Comparison of ENCODE assay signal across 17 cellular contexts in genomic region chr10:74179124-74179710, GRCh38. TPM values are rescaled to one million over a fixed set of nuclear protein-coding genes. Genes with fewer than 3 reads are reported as not detected.
DNase-seq lines count a peak whose midpoint lies in the region; ATAC-seq and TF ChIP-seq lines count a peak whose summit lies in the region.
"Had no signal": no experiment of that assay in that cellular context is flagged by ENCODE, and none has a peak within 500 bp of the region (broad histone marks: within the 10 kb centered on the region; RNA-seq: fewer than 3 reads in every experiment).

No MANE protein-coding gene starts in this region.

- H3K9me3 Mint-ChIP-seq in Calu3 (ENCODE audit: low read depth, unreplicated experiment) (no peaks in the 10 kb centered on the region), IgD-negative memory B cell (no peaks in the 10 kb centered on the region)
- no peaks in the 10 kb centered on the region for H3K9me3 Mint-ChIP-seq in activated CD8-positive, alpha-beta T cell treated with anti-CD3 and anti-CD28 coated beads for 36 hours
- no peaks in the 10 kb centered on the region for H3K9me3 Mint-ChIP-seq in natural killer cell treated with Interleukin-12 subunit alpha and Interleukin-12 subunit beta and Interleukin-15 and Interleukin-18, amount 100 ng/mL, for 72 hours

- H3K4me3 Mint-ChIP-seq in Calu3 (ENCODE audit: low read depth, unreplicated experiment) (no peak overlapping the region), IgD-negative memory B cell (peak overlapping the region in 3 of 4 donors; percentile 85 to 99 (median 96))
- H3K4me3 Mint-ChIP-seq in activated CD8-positive, alpha-beta T cell treated with anti-CD3 and anti-CD28 coated beads for 36 hours, result peak overlapping the region; percentile 27
- H3K4me3 Mint-ChIP-seq in natural killer cell treated with Interleukin-12 subunit alpha and Interleukin-12 subunit beta and Interleukin-15 and Interleukin-18, amount 100 ng/mL, for 72 hours, result peak overlapping the region; percentile 4

- H3K27ac ChIP-seq in lower lobe of right lung, result no peak overlapping the region
- H3K27ac ChIP-seq: heart right ventricle, HL-60, prostate gland had no signal

- peaks cover 22% of the 10 kb centered on the region for H3K4me1 ChIP-seq in lower lobe of right lung
- H3K4me1 ChIP-seq: prostate gland had no signal

- H3K27me3 ChIP-seq in lower lobe of right lung (ENCODE audit: low read depth), result no peaks in the 10 kb centered on the region
- H3K27me3 ChIP-seq: heart right ventricle had no signal

- no peak for DNase-seq in Calu3
- no peak for DNase-seq in activated CD8-positive, alpha-beta T cell treated with anti-CD3 and anti-CD28 coated beads for 36 hours
- no peak for DNase-seq in natural killer cell treated with Interleukin-12 subunit alpha and Interleukin-12 subunit beta and Interleukin-15 and Interleukin-18, amount 100 ng/mL, for 72 hours (ENCODE audit: low spot score)
- DNase-seq in NAMALWA (ENCODE audit: low spot score), result no peak
- no peak for DNase-seq in lower lobe of right lung
- no peak for DNase-seq in DMS79 treated with DMSO at 0.1 percent for 48 hours (lab: John Stamatoyannopoulos, UW)
- DNase-seq: aorta; effector memory CD4-positive, alpha-beta T cell; heart right ventricle; NCI-H1417; NCI-H526; stimulated activated CD4-positive, alpha-beta T cell treated with anti-CD3 and anti-CD28 coated beads, Interleukin-4, amount 100 ng/mL, for 24 hours; T-helper 1 cell had no signal

- no peaks in the 10 kb centered on the region for H3K36me3 ChIP-seq in lower lobe of right lung
- H3K36me3 ChIP-seq: heart right ventricle, prostate gland had no signal

- H3K4me1 Mint-ChIP-seq in Calu3 (ENCODE audit: low read depth, unreplicated experiment) (peaks cover 27% of the 10 kb centered on the region), IgD-negative memory B cell (peaks cover 32 to 42% (median 40%) of the 10 kb centered on the region in 3 donors)
- peaks cover 44% of the 10 kb centered on the region for H3K4me1 Mint-ChIP-seq in activated CD8-positive, alpha-beta T cell treated with anti-CD3 and anti-CD28 coated beads for 36 hours (ENCODE audit: low read depth)
- peaks cover 22 to 35% of the 10 kb centered on the region in 2 donors for H3K4me1 Mint-ChIP-seq in natural killer cell treated with Interleukin-12 subunit alpha and Interleukin-12 subunit beta and Interleukin-15 and Interleukin-18, amount 100 ng/mL, for 72 hours (ENCODE audit: low read depth in 2 of 2)

- no peaks in the 10 kb centered on the region for H3K27me3 Mint-ChIP-seq in Calu3 (ENCODE audit: unreplicated experiment)
- no peaks in the 10 kb centered on the region for H3K27me3 Mint-ChIP-seq in IgD-negative memory B cell
- no peaks in the 10 kb centered on the region for H3K27me3 Mint-ChIP-seq in activated CD8-positive, alpha-beta T cell treated with anti-CD3 and anti-CD28 coated beads for 36 hours
- no peaks in the 10 kb centered on the region for H3K27me3 Mint-ChIP-seq in natural killer cell treated with Interleukin-12 subunit alpha and Interleukin-12 subunit beta and Interleukin-15 and Interleukin-18, amount 100 ng/mL, for 72 hours

- POLR2A ChIA-PET in activated CD8-positive, alpha-beta T cell treated with anti-CD3 and anti-CD28 coated beads for 36 hours (lab: Charles Lee), result interaction anchor here (0.6 to 2.1 kb wide), 5 partner anchors 9 to 56 kb away, joined by 3 to 9 read pairs (median 3); partner anchors contain the start of genes ADK and AP3M1

- H3K27ac Mint-ChIP-seq in Calu3 (ENCODE audit: unreplicated experiment) (peak overlapping the region; percentile 18), IgD-negative memory B cell (peak overlapping the region in 2 of 3 donors; percentile 83 to 99)
- H3K27ac Mint-ChIP-seq in activated CD8-positive, alpha-beta T cell treated with anti-CD3 and anti-CD28 coated beads for 36 hours, result peak overlapping the region; percentile 59
- H3K27ac Mint-ChIP-seq in natural killer cell treated with Interleukin-12 subunit alpha and Interleukin-12 subunit beta and Interleukin-15 and Interleukin-18, amount 100 ng/mL, for 72 hours, result peak overlapping the region in 1 of 2 donors; percentile 3

- H3K9me3 ChIP-seq in lower lobe of right lung, result no peaks in the 10 kb centered on the region
- H3K9me3 ChIP-seq: heart right ventricle, prostate gland had no signal

- H3K4me3 ChIP-seq in lower lobe of right lung, result no peak overlapping the region
- H3K4me3 ChIP-seq: heart right ventricle, prostate gland had no signal

- CTCF ChIA-PET in Calu3 (lab: Charles Lee), result interaction anchor here (0.5 kb wide), 1 partner anchor 52 kb away, joined by 3 read pairs; no protein-coding TSS in a partner anchor
- CTCF ChIA-PET in activated CD8-positive, alpha-beta T cell treated with anti-CD3 and anti-CD28 coated beads for 36 hours (lab: Charles Lee), result interaction anchor here (0.8 kb wide), 1 partner anchor 23 kb away, joined by 3 read pairs; no protein-coding TSS in a partner anchor

- no TSS peak for BruUV-seq in Calu3 (replicated peaks; lab: Mats Ljungman, UMichigan)

- intact Hi-C loops in Calu3 (cut with micrococcal nuclease; ENCODE audit: unreplicated experiment), result loop anchor here (5.0 kb wide), 1 partner anchor 33 kb away; no protein-coding TSS in a partner anchor
- intact Hi-C loops in activated CD8-positive, alpha-beta T cell treated with anti-CD3 and anti-CD28 coated beads for 36 hours (cut with micrococcal nuclease), result loop anchor here (10.0 kb wide), 1 partner anchor 56 kb away; no protein-coding TSS in a partner anchor
- intact Hi-C loops in lower lobe of right lung (cut with DNase I), result no loop called here

- ATAC-seq in activated CD8-positive, alpha-beta T cell treated with anti-CD3 and anti-CD28 coated beads for 36 hours, result no peak
- ATAC-seq in natural killer cell treated with Interleukin-12 subunit alpha and Interleukin-12 subunit beta and Interleukin-15 and Interleukin-18, amount 100 ng/mL, for 72 hours, result no peak
- ATAC-seq in HG03108 (IDR thresholded peaks at IDR 0.05; ENCODE audit: unreplicated experiment) (no peak), lower lobe of right lung (no peak)
- ATAC-seq: heart right ventricle had no signal

- no peak for TF ChIP-seq CTCF in Calu3 (IDR thresholded peaks at IDR 0.05; ENCODE audit: unreplicated experiment)
- no peak for TF ChIP-seq CTCF in activated CD8-positive, alpha-beta T cell treated with anti-CD3 and anti-CD28 coated beads for 36 hours (IDR thresholded peaks at IDR 0.05)
- no peak for TF ChIP-seq CTCF in lower lobe of right lung (IDR thresholded peaks at IDR 0.05)

- H3K36me3 Mint-ChIP-seq in Calu3 (ENCODE audit: insufficient read depth, unreplicated experiment), result peaks cover 23% of the 10 kb centered on the region
- no peaks in the 10 kb centered on the region for H3K36me3 Mint-ChIP-seq in IgD-negative memory B cell
- peaks cover 9% of the 10 kb centered on the region for H3K36me3 Mint-ChIP-seq in activated CD8-positive, alpha-beta T cell treated with anti-CD3 and anti-CD28 coated beads for 36 hours (ENCODE audit: low read depth)
- no peaks in the 10 kb centered on the region for H3K36me3 Mint-ChIP-seq in natural killer cell treated with Interleukin-12 subunit alpha and Interleukin-12 subunit beta and Interleukin-15 and Interleukin-18, amount 100 ng/mL, for 72 hours

RNA-seq across cellular contexts. Expression of gene ADK, which starts 28.2 kb away (rescaled TPM):
- total RNA-seq in Calu3 (2022), result 62.5 and 66.6 TPM in 2 replicates
- 196 TPM for polyA plus RNA-seq in IgD-negative memory B cell
- 10 to 100 TPM; 56.9 to 57.5 TPM for total RNA-seq in activated CD8-positive, alpha-beta T cell treated with anti-CD3 and anti-CD28 coated beads for 36 hours
- total RNA-seq in natural killer cell treated with Interleukin-12 subunit alpha and Interleukin-12 subunit beta and Interleukin-15 and Interleukin-18, amount 100 ng/mL, for 72 hours, result 10 to 100 TPM; 18.9 to 49.5 TPM
- 40.2 TPM for total RNA-seq in lower lobe of right lung

RNA-seq across cellular contexts. Expression of gene AP3M1, which starts 28.6 kb away (rescaled TPM):
- total RNA-seq in Calu3 (2022) (52.2 and 52.6 TPM in 2 replicates), lower lobe of right lung (33.7 TPM)
- 28.1 TPM for polyA plus RNA-seq in IgD-negative memory B cell
- 10 to 100 TPM; 35.4 to 42.2 TPM for total RNA-seq in activated CD8-positive, alpha-beta T cell treated with anti-CD3 and anti-CD28 coated beads for 36 hours
- total RNA-seq in natural killer cell treated with Interleukin-12 subunit alpha and Interleukin-12 subunit beta and Interleukin-15 and Interleukin-18, amount 100 ng/mL, for 72 hours, result 10 to 100 TPM; 53.3 to 60.7 TPM
